ENCODE assay signal across 1 cellular context in the genomic region with DNA sequence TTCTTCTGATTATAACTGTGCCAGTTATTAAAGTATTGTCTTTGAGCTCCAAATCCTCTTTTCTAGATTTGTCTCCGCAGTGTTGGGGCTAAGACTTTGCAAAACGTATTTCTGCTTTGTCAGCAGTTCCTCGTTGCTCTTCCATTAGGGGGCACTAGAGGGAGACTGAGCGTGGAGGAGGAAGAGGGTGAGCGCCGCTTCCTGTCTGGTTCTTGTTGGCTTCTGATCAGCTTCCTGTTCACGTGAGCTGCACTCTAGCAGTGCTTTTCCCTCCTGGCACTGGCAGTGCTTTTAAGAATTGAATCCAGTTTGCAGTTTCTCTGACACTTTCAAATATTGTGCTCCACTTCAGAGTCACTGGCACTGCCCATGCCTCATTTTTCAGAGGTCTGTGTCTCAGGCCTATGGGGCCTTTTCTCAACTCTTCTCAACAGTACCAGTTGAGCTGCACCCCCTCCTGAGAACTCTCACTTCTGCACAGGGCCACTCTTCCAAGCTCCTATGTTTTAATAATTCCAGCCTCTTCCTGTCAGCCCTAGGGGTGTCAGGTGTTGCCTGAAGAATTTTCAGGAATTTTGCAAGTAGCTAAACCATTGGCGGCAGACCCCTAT.
TF ChIP-seq lines count a peak whose summit lies in the region.

No MANE protein-coding gene starts in this region.

TF ChIP-seq in HepG2, 621 proteins besides CTCF, POLR2A, EP300 and RAD21 (continued from another document):
- TF ChIP-seq, protein P1, sequence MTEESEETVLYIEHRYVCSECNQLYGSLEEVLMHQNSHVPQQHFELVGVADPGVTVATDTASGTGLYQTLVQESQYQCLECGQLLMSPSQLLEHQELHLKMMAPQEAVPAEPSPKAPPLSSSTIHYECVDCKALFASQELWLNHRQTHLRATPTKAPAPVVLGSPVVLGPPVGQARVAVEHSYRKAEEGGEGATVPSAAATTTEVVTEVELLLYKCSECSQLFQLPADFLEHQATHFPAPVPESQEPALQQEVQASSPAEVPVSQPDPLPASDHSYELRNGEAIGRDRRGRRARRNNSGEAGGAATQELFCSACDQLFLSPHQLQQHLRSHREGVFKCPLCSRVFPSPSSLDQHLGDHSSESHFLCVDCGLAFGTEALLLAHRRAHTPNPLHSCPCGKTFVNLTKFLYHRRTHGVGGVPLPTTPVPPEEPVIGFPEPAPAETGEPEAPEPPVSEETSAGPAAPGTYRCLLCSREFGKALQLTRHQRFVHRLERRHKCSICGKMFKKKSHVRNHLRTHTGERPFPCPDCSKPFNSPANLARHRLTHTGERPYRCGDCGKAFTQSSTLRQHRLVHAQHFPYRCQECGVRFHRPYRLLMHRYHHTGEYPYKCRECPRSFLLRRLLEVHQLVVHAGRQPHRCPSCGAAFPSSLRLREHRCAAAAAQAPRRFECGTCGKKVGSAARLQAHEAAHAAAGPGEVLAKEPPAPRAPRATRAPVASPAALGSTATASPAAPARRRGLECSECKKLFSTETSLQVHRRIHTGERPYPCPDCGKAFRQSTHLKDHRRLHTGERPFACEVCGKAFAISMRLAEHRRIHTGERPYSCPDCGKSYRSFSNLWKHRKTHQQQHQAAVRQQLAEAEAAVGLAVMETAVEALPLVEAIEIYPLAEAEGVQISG (CRISPR knock-in tag; IDR thresholded peaks at IDR 0.05), result peak; percentile 99
- TF ChIP-seq MIER2 (CRISPR knock-in tag; IDR thresholded peaks at IDR 0.05), result no peak
- peak; percentile 59 for TF ChIP-seq THAP11 (CRISPR knock-in tag; IDR thresholded peaks at IDR 0.05)
- no peak for TF ChIP-seq SP4 (CRISPR knock-in tag; IDR thresholded peaks at IDR 0.05)
- peak; percentile 20; the same call in 1 of the 2 replicates for TF ChIP-seq ELF1 (CRISPR knock-in tag; IDR thresholded peaks at IDR 0.05)
- no peak for TF ChIP-seq GFI1 (CRISPR knock-in tag; IDR thresholded peaks at IDR 0.05; ENCODE audit: borderline replicate concordance)
- peak; percentile 86 for TF ChIP-seq ZMYM4 (CRISPR knock-in tag; IDR thresholded peaks at IDR 0.05)
